In genomic region chr3:142051351-142051750, GRCh38 we compare ENCODE assay signal across 27 cellular contexts.
DNase-seq lines count a peak whose midpoint lies in the region; TF ChIP-seq lines count a peak whose summit lies in the region.
"Had no signal": no experiment of that assay in that cellular context is flagged by ENCODE, and none has a peak within 500 bp of the region (broad histone marks: within the 10 kb centered on the region; RNA-seq: fewer than 3 reads in every experiment).

No MANE protein-coding gene starts in this region.

- H3K9me3 ChIP-seq in trophoblast cell (ENCODE audit: insufficient read depth, low read depth, low read length) (no peaks in the 10 kb centered on the region), mammary epithelial cell (replicated peaks; ENCODE audit: insufficient read depth, low read length) (no peaks in the 10 kb centered on the region)
- H3K9me3 ChIP-seq: A549, BE2C, Caco-2 had no signal

- H2BK5ac ChIP-seq in trophoblast cell (ENCODE audit: low read depth, low read length, poor library complexity) = no peak overlapping the region

- H4K12ac ChIP-seq in trophoblast cell (ENCODE audit: low read depth, low read length) = no peak overlapping the region

- H2BK120ac ChIP-seq in trophoblast cell (ENCODE audit: insufficient read depth, low read length, poor library complexity) = peak overlapping the region; percentile 60

- H3K9ac ChIP-seq in trophoblast cell (ENCODE audit: low read length) = no peak overlapping the region
- no peak overlapping the region for H3K9ac ChIP-seq in mammary epithelial cell (ENCODE audit: insufficient read depth, low read length)
- H3K9ac ChIP-seq: BLaER1; BLaER1 treated with 17β-estradiol and CSF1 and Interleukin-3, amounts not matched to agents 10 nM and 100 nM had no signal

- no peak for TF ChIP-seq CTCF in mammary epithelial cell (conservative IDR thresholded peaks at IDR 0.05 in 1 of 2, IDR thresholded peaks at IDR 0.05 in 1 of 2; ENCODE audit: extremely low read depth in 1 of 2, insufficient read depth in 1 of 2, low read depth in 1 of 2, low read length in 2 of 2)

- H3K4me1 ChIP-seq in trophoblast cell (ENCODE audit: control insufficient read depth in 1 of 2, insufficient read depth in 2 of 2, low read length in 2 of 2) (no peaks in the 10 kb centered on the region), mammary epithelial cell (ENCODE audit: insufficient read depth, low read length) (no peaks in the 10 kb centered on the region)
- H3K4me1 ChIP-seq: A549, BE2C, BLaER1, Caco-2 had no signal

- H4K8ac ChIP-seq in trophoblast cell (ENCODE audit: low read depth, low read length) = no peak overlapping the region

- no peak overlapping the region for H3K4ac ChIP-seq in trophoblast cell (ENCODE audit: low read depth, low read length)

- intact Hi-C loops in mammary epithelial cell (cut with micrococcal nuclease) = no loop called here

- H3K27me3 ChIP-seq in trophoblast cell (ENCODE audit: insufficient read depth, low read length) (no peaks in the 10 kb centered on the region), mammary epithelial cell (ENCODE audit: insufficient read depth, low read length) (no peaks in the 10 kb centered on the region)
- H3K27me3 ChIP-seq: BE2C; BLaER1; BLaER1 treated with 17β-estradiol and CSF1 and Interleukin-3, amounts not matched to agents 10 nM and 100 nM had no signal

- H2BK12ac ChIP-seq in trophoblast cell (ENCODE audit: low read length) = no peak overlapping the region

- H2AFZ ChIP-seq in trophoblast cell (ENCODE audit: insufficient read depth, low read length, poor library complexity) (no peak overlapping the region), mammary epithelial cell (ENCODE audit: low read depth, low read length) (no peak overlapping the region)

- no TSS peak for BruUV-seq in mammary epithelial cell (replicated peaks; lab: Mats Ljungman, UMichigan)

- DNase-seq in trophoblast cell (peak; percentile 75 to 98), mammary epithelial cell (no peak)
- DNase-seq: 8988T; ACHN; AML-193; BE2C; C1 segment of cervical spinal cord; Caco-2; Calu3; CD4-positive, alpha-beta memory T cell; CD4-positive, alpha-beta T cell; CD4-positive, CD25-positive, alpha-beta regulatory T cell; CD8-positive, alpha-beta memory T cell; CD8-positive, alpha-beta T cell; COR-L47; DMS 273 treated with DMSO at 0.1 percent for 48 hours; DMS153; DMS53; DMS79; DMS79 treated with DMSO at 0.1 percent for 48 hours; DND-41; EL had no signal

- H4K20me1 ChIP-seq in mammary epithelial cell (ENCODE audit: insufficient read depth, low read length) = no peaks in the 10 kb centered on the region
- H4K20me1 ChIP-seq: BLaER1; BLaER1 treated with 17β-estradiol and CSF1 and Interleukin-3, amounts not matched to agents 10 nM and 100 nM had no signal

- no peak overlapping the region for H3K18ac ChIP-seq in trophoblast cell (ENCODE audit: low read length)

- no peak overlapping the region for H3K4me3 ChIP-seq in trophoblast cell (ENCODE audit: low read depth, low read length)
- no peak overlapping the region for H3K4me3 ChIP-seq in mammary epithelial cell (replicated peaks in 1 of 3; ENCODE audit: insufficient read depth in 1 of 3, low read depth in 2 of 3, low read length in 3 of 3)
- H3K4me3 ChIP-seq: A549; BLaER1; BLaER1 treated with 17β-estradiol and CSF1 and Interleukin-3, amounts not matched to agents 10 nM and 100 nM had no signal

- dilution Hi-C loops in mammary epithelial cell (cut with HindIII; ENCODE audit: low sequenced_read_pairs) = no loop called here

- H3K23ac ChIP-seq in trophoblast cell (ENCODE audit: low read length) = no peak overlapping the region

- CTCF ChIA-PET in mammary epithelial cell (lab: Charles Lee; ENCODE audit: low non-redundant PET) = no interaction called here

- H3K36me3 ChIP-seq in trophoblast cell (ENCODE audit: control insufficient read depth in 1 of 2, insufficient read depth in 2 of 2, low read length in 2 of 2) (no peaks in the 10 kb centered on the region), mammary epithelial cell (ENCODE audit: insufficient read depth, low read length) (no peaks in the 10 kb centered on the region)
- H3K36me3 ChIP-seq: BE2C, BLaER1 had no signal

- no CpG with 5 or more reads among the region's 6 CpGs for WGBS in trophoblast cell (ENCODE audit: extremely low coverage, insufficient coverage, insufficient read length)
- 94% methylated on average over 6 of the region's 6 CpGs for WGBS in mammary epithelial cell (ENCODE audit: low coverage, missing lambda C conversion rate)

- H3K14ac ChIP-seq in trophoblast cell (ENCODE audit: low read length) = no peak overlapping the region

- H4K91ac ChIP-seq in trophoblast cell (ENCODE audit: low read depth, low read length) = no peak overlapping the region

- H3K79me1 ChIP-seq in trophoblast cell (ENCODE audit: low read length) = no peaks in the 10 kb centered on the region

- H3K27ac ChIP-seq in trophoblast cell (ENCODE audit: low read depth, low read length) (no peak overlapping the region), mammary epithelial cell (ENCODE audit: insufficient read depth, low read depth, low read length) (no peak overlapping the region)
- H3K27ac ChIP-seq: 22Rv1; A549; BLaER1; BLaER1 treated with 17β-estradiol and CSF1 and Interleukin-3, amounts not matched to agents 10 nM and 100 nM; C4-2B had no signal

- H2AK5ac ChIP-seq in trophoblast cell (ENCODE audit: low read length) = no peak overlapping the region

- H3K4me2 ChIP-seq in trophoblast cell (ENCODE audit: low read length) (no peak overlapping the region), mammary epithelial cell (ENCODE audit: insufficient read depth, low read depth, low read length) (no peak overlapping the region)
- H3K4me2 ChIP-seq: A549; BLaER1; BLaER1 treated with 17β-estradiol and CSF1 and Interleukin-3, amounts not matched to agents 10 nM and 100 nM had no signal

- H3K79me2 ChIP-seq in trophoblast cell (ENCODE audit: control insufficient read depth, insufficient read depth, low read length, poor library complexity) (no peaks in the 10 kb centered on the region), mammary epithelial cell (ENCODE audit: insufficient read depth, low read length) (no peaks in the 10 kb centered on the region)

- in situ Hi-C loops in mammary epithelial cell (cut with MboI; ENCODE audit: low sequenced_read_pairs in 2 of 2) = no loop called here
